In the genomic region with DNA sequence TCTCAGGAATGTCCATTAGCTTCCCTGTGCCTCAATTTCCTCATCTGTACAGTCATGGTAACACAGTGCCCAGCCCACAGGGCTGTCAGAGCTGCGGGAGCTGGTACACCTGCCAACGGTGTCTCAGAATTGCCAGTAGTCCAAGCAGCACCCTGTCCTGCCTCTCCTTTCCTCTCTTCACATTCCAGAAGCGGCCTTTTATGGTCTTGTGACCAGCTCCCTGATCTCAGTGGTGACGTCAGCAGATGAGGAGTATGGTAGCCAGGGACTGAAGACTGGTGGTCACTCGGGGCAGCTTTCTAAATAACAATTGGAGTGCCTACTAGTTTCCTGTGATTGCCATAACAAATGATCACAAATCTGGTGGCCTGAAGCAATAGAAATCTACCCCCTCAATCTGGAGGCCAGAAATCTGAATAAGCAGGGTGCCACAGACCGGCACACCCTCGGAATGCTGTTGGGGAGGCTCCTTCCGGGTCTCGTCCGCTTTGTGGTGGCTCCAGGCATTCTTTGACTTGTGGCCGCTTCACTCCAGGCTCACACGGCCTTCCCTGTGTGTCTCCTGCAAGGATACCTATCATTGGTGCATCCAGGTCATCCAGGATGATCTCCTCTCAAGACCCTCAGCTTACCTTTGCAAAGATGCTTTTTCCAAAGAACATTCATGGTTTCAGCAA, we compare ENCODE assay signal across 3 cellular contexts.
TF ChIP-seq lines count a peak whose summit lies in the region.

No MANE protein-coding gene starts in this region.

TF ChIP-seq in A549, 52 proteins besides CTCF, POLR2A, EP300 and RAD21:
- TF ChIP-seq JUN (IDR thresholded peaks at IDR 0.05) = 0 out of 5 replicates have a peak, but pooled peaks of 1 of the 2 experiments have one; percentile 26
- TF ChIP-seq BHLHE40 (IDR thresholded peaks at IDR 0.05; ENCODE audit: low read depth, low read length) = no peak

TF ChIP-seq in HCT116, 20 proteins besides CTCF, POLR2A, EP300 and RAD21:
- no peak for TF ChIP-seq FOSL1 (IDR thresholded peaks at IDR 0.05; ENCODE audit: low read depth)
- TF ChIP-seq POLR2AphosphoS5 (IDR thresholded peaks at IDR 0.05; ENCODE audit: low read depth, low read length) = peak; percentile 22; the same call in 1 of the 2 replicates

TF ChIP-seq in HepG2, 621 proteins besides CTCF, POLR2A, EP300 and RAD21:
- TF ChIP-seq AGO2 (optimal IDR thresholded peaks at IDR 0.05; ENCODE audit: low read depth, low read length) = peak; percentile 40
- no peak for TF ChIP-seq ZNF766 (CRISPR knock-in tag; IDR thresholded peaks at IDR 0.05; ENCODE audit: borderline replicate concordance)
- TF ChIP-seq RBFOX2 (IDR thresholded peaks at IDR 0.05; ENCODE audit: low read depth, low read length) = peak; percentile 50
- no peak for TF ChIP-seq ZNF256 (CRISPR knock-in tag; conservative IDR thresholded peaks at IDR 0.05)
- 0 out of 2 replicates have a peak, but pooled peaks have one; percentile 42 for TF ChIP-seq ZC3H4 (CRISPR knock-in tag; IDR thresholded peaks at IDR 0.05; ENCODE audit: borderline replicate concordance)
- TF ChIP-seq ZNF138 (CRISPR knock-in tag; IDR thresholded peaks at IDR 0.05; ENCODE audit: low read depth) = no peak
- TF ChIP-seq RFXAP (CRISPR knock-in tag; IDR thresholded peaks at IDR 0.05; ENCODE audit: borderline replicate concordance) = no peak
- TF ChIP-seq, protein P1, sequence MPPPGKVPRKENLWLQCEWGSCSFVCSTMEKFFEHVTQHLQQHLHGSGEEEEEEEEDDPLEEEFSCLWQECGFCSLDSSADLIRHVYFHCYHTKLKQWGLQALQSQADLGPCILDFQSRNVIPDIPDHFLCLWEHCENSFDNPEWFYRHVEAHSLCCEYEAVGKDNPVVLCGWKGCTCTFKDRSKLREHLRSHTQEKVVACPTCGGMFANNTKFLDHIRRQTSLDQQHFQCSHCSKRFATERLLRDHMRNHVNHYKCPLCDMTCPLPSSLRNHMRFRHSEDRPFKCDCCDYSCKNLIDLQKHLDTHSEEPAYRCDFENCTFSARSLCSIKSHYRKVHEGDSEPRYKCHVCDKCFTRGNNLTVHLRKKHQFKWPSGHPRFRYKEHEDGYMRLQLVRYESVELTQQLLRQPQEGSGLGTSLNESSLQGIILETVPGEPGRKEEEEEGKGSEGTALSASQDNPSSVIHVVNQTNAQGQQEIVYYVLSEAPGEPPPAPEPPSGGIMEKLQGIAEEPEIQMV (CRISPR knock-in tag; IDR thresholded peaks at IDR 0.05; ENCODE audit: low read depth) = no peak
- TF ChIP-seq POLR2G (IDR thresholded peaks at IDR 0.05; ENCODE audit: low read depth, low read length) = peak; percentile 39; the same call in 1 of the 2 replicates
